In genomic region chr5:128074171-128074570, GRCh38 we compare ENCODE assay signal across 17 cellular contexts. TPM values are rescaled to one million over a fixed set of nuclear protein-coding genes. Genes with fewer than 3 reads are reported as not detected.
DNase-seq lines count a peak whose midpoint lies in the region; ATAC-seq, FAIRE-seq and TF ChIP-seq lines count a peak whose summit lies in the region.
"Had no signal": no experiment of that assay in that cellular context is flagged by ENCODE, and none has a peak within 500 bp of the region (broad histone marks: within the 10 kb centered on the region; RNA-seq: fewer than 3 reads in every experiment).

No MANE protein-coding gene starts in this region.

- ATAC-seq in HG03175 (IDR thresholded peaks at IDR 0.05; ENCODE audit: unreplicated experiment) (peak; percentile 42), GM12878 (peak; percentile 67), HG03442 (IDR thresholded peaks at IDR 0.05; ENCODE audit: unreplicated experiment) (no peak)
- ATAC-seq in stimulated activated effector memory CD8-positive, alpha-beta T cell treated with anti-CD3 and anti-CD28 coated beads, Interleukin-12 subunit alpha, Interleukin-12 subunit beta, amount 100 ng/mL, for 72 hours = no peak
- ATAC-seq: HCT116 had no signal

- intact Hi-C loops in GM12878 (cut with micrococcal nuclease; ENCODE audit: unreplicated experiment) = no loop called here

- peaks cover 15% of the 10 kb centered on the region for H3K4me1 Mint-ChIP-seq in stimulated activated effector memory CD8-positive, alpha-beta T cell treated with anti-CD3 and anti-CD28 coated beads, Interleukin-12 subunit alpha, Interleukin-12 subunit beta, amount 100 ng/mL, for 72 hours

- TF ChIP-seq CTCF in GM12878 (IDR thresholded peaks at IDR 0.05 in 2 of 3, conservative IDR thresholded peaks at IDR 0.05 in 1 of 3; ENCODE audit: control insufficient read depth in 2 of 3, extremely low read depth in 1 of 3, insufficient read depth in 1 of 3, low read depth in 3 of 3, low read length in 3 of 3) (no peak), brain microvascular endothelial cell (IDR thresholded peaks at IDR 0.05; ENCODE audit: low read depth, low read length, missing control alignments) (no peak), SK-N-SH (IDR thresholded peaks at IDR 0.05) (no peak)

- no peak for TF ChIP-seq POLR2A in GM12878 (IDR thresholded peaks at IDR 0.05; ENCODE audit: low read depth, low read length)

- H3K4me3 Mint-ChIP-seq in stimulated activated effector memory CD8-positive, alpha-beta T cell treated with anti-CD3 and anti-CD28 coated beads, Interleukin-12 subunit alpha, Interleukin-12 subunit beta, amount 100 ng/mL, for 72 hours = no peak overlapping the region
- H3K4me3 Mint-ChIP-seq: CD8-positive, alpha-beta memory T cell; IgD-negative memory B cell had no signal

- SMC1A ChIA-PET in GM12878 (lab: Charles Lee; ENCODE audit: uncharacterized antibody, unreplicated experiment) = no interaction called here

- RAD21 ChIA-PET in GM12878 (lab: Charles Lee; ENCODE audit: unreplicated experiment) = no interaction called here

- DNase-seq in GM12878 (ENCODE audit: low read depth, low spot score) (no peak), brain microvascular endothelial cell (no peak), SK-N-SH (no peak)
- DNase-seq in stimulated activated effector memory CD8-positive, alpha-beta T cell treated with anti-CD3 and anti-CD28 coated beads, Interleukin-12 subunit alpha, Interleukin-12 subunit beta, amount 100 ng/mL, for 72 hours (ENCODE audit: low spot score in 2 of 2) = no peak
- DNase-seq: BE2C; Caco-2; CD8-positive, alpha-beta memory T cell; DND-41; GDM1; GM23248 had no signal

- H3K9me3 Mint-ChIP-seq in stimulated activated effector memory CD8-positive, alpha-beta T cell treated with anti-CD3 and anti-CD28 coated beads, Interleukin-12 subunit alpha, Interleukin-12 subunit beta, amount 100 ng/mL, for 72 hours = no peaks in the 10 kb centered on the region
- H3K9me3 Mint-ChIP-seq: CD8-positive, alpha-beta memory T cell; IgD-negative memory B cell had no signal

- H2AFZ ChIP-seq in GM12878 (ENCODE audit: control insufficient read depth, low read depth, low read length) (no peak overlapping the region), SK-N-SH (ENCODE audit: low read depth) (no peak overlapping the region)
- H2AFZ ChIP-seq: GM23248 had no signal

- H3K9ac ChIP-seq in BLaER1 treated with 17β-estradiol and CSF1 and Interleukin-3, amounts not matched to agents 10 nM and 100 nM = no peak overlapping the region
- H3K9ac ChIP-seq in GM12878 (ENCODE audit: control insufficient read depth, insufficient read depth, low read length) = no peak overlapping the region
- H3K9ac ChIP-seq in SK-N-SH = no peak overlapping the region
- H3K9ac ChIP-seq: GM23248 had no signal

- TF ChIP-seq EP300 in GM12878 (IDR thresholded peaks at IDR 0.05; ENCODE audit: borderline replicate concordance in 1 of 2, control insufficient read depth in 1 of 2, low read depth in 2 of 2, low read length in 2 of 2) (no peak), SK-N-SH (IDR thresholded peaks at IDR 0.05; ENCODE audit: borderline replicate concordance in 1 of 2, low read depth in 1 of 2, low read length in 1 of 2) (no peak)

- peaks cover 9 to 30% (median 21%) of the 10 kb centered on the region in 11 experiments; a peak in 19 of 22 replicates for H3K36me3 ChIP-seq in BLaER1 treated with 17β-estradiol and CSF1 and Interleukin-3, amounts not matched to agents 10 nM and 100 nM
- H3K36me3 ChIP-seq in GM12878 (ENCODE audit: control insufficient read depth in 2 of 2, insufficient read depth in 2 of 2, low read length in 1 of 2) (peaks cover 0 to 4% of the 10 kb centered on the region in 2 experiments; a peak in 1 of 4 replicates), brain microvascular endothelial cell (replicated peaks) (no peaks in the 10 kb centered on the region), SK-N-SH (replicated peaks in 1 of 2; ENCODE audit: control insufficient read depth in 1 of 2, insufficient read depth in 2 of 2, low read length in 1 of 2) (peaks cover 0 to 27% of the 10 kb centered on the region in 2 experiments)
- H3K36me3 ChIP-seq: BE2C had no signal

- H3K4me3 ChIP-seq in BLaER1 treated with 17β-estradiol and CSF1 and Interleukin-3, amounts not matched to agents 10 nM and 100 nM = no peak overlapping the region
- H3K4me3 ChIP-seq in GM12878 (no peak overlapping the region), brain microvascular endothelial cell (ENCODE audit: low read depth, low read length) (no peak overlapping the region), SK-N-SH (ENCODE audit: low read depth in 2 of 2, low read length in 1 of 2) (no peak overlapping the region)
- H3K4me3 ChIP-seq: A549, GM23248 had no signal

- H3K27ac Mint-ChIP-seq in stimulated activated effector memory CD8-positive, alpha-beta T cell treated with anti-CD3 and anti-CD28 coated beads, Interleukin-12 subunit alpha, Interleukin-12 subunit beta, amount 100 ng/mL, for 72 hours = peak overlapping the region; percentile 9
- H3K27ac Mint-ChIP-seq: IgD-negative memory B cell had no signal

- H3K27me3 ChIP-seq in BLaER1 treated with 17β-estradiol and CSF1 and Interleukin-3, amounts not matched to agents 10 nM and 100 nM = no peaks in the 10 kb centered on the region
- H3K27me3 ChIP-seq in GM12878 (replicated peaks in 1 of 2; ENCODE audit: control insufficient read depth in 2 of 2, insufficient read depth in 2 of 2, low read length in 1 of 2) = no peaks in the 10 kb centered on the region
- H3K27me3 ChIP-seq in brain microvascular endothelial cell (replicated peaks) = no peaks in the 10 kb centered on the region
- no peaks in the 10 kb centered on the region for H3K27me3 ChIP-seq in SK-N-SH (ENCODE audit: insufficient read depth)
- H3K27me3 ChIP-seq: BE2C had no signal

- H3K9me2 ChIP-seq in SK-N-SH = no peaks in the 10 kb centered on the region

- peaks cover 8 to 25% (median 18%) of the 10 kb centered on the region in 10 experiments; a peak in 19 of 20 replicates for H3K4me1 ChIP-seq in BLaER1 treated with 17β-estradiol and CSF1 and Interleukin-3, amounts not matched to agents 10 nM and 100 nM
- H3K4me1 ChIP-seq in GM12878 (ENCODE audit: control insufficient read depth, insufficient read depth, low read length) (peaks cover 5% of the 10 kb centered on the region; the same call in 1 of the 2 replicates), SK-N-SH (ENCODE audit: control insufficient read depth in 1 of 2, insufficient read depth in 2 of 2, low read depth in 1 of 2, low read length in 1 of 2) (no peaks in the 10 kb centered on the region; a peak in 1 of 4 replicates)
- H3K4me1 ChIP-seq: BE2C, Caco-2 had no signal

- H3K27ac ChIP-seq in BLaER1 treated with 17β-estradiol and CSF1 and Interleukin-3, amounts not matched to agents 10 nM and 100 nM = peak overlapping the region in 3 of 11 experiments; percentile 2 to 21 (median 4); a peak in 3 of 22 replicates
- H3K27ac ChIP-seq in GM12878 (ENCODE audit: control insufficient read depth, insufficient read depth) = no peak overlapping the region
- no peak overlapping the region for H3K27ac ChIP-seq in brain microvascular endothelial cell
- no peak overlapping the region for H3K27ac ChIP-seq in SK-N-SH (ENCODE audit: low read depth in 2 of 2, low read length in 1 of 2)
- H3K27ac ChIP-seq: A549, GM23248 had no signal

- peaks cover 0 to 3% (median 0%) of the 10 kb centered on the region in 11 experiments; a peak in 3 of 22 replicates for H4K20me1 ChIP-seq in BLaER1 treated with 17β-estradiol and CSF1 and Interleukin-3, amounts not matched to agents 10 nM and 100 nM
- H4K20me1 ChIP-seq in GM12878 (ENCODE audit: control insufficient read depth, insufficient read depth) (no peaks in the 10 kb centered on the region), SK-N-SH (ENCODE audit: insufficient read depth) (no peaks in the 10 kb centered on the region)

- CTCF ChIA-PET in GM12878 (lab: Yijun Ruan, JAX) = no interaction called here
- CTCF ChIA-PET in SK-N-SH (lab: Yijun Ruan, JAX) = no interaction called here

- in situ Hi-C loops in GM12878 (cut with MboI) (no loop called here), brain microvascular endothelial cell (cut with HindIII; ENCODE audit: low pct_ligation_motif_present, low sequenced_read_pairs) (no loop called here)

- H3K79me2 ChIP-seq in GM12878 (ENCODE audit: control insufficient read depth, insufficient read depth, low read length) (peaks cover 39% of the 10 kb centered on the region), SK-N-SH (ENCODE audit: insufficient read depth) (peaks cover 32% of the 10 kb centered on the region)

- H3F3A ChIP-seq in SK-N-SH (replicated peaks; ENCODE audit: insufficient read depth) = no peaks in the 10 kb centered on the region

- H3K36me3 Mint-ChIP-seq in stimulated activated effector memory CD8-positive, alpha-beta T cell treated with anti-CD3 and anti-CD28 coated beads, Interleukin-12 subunit alpha, Interleukin-12 subunit beta, amount 100 ng/mL, for 72 hours = no peaks in the 10 kb centered on the region

- FAIRE-seq in GM12878 (lab: Jason Lieb, UNC) = no peak
- FAIRE-seq: A549, H54 had no signal

- BruUV-seq in GM12878 (replicated peaks; lab: Mats Ljungman, UMichigan) = no TSS peak

- peak overlapping the region in 8 of 11 experiments; percentile 14 to 47 (median 32); a peak in 14 of 22 replicates for H3K4me2 ChIP-seq in BLaER1 treated with 17β-estradiol and CSF1 and Interleukin-3, amounts not matched to agents 10 nM and 100 nM
- no peak overlapping the region for H3K4me2 ChIP-seq in GM12878 (ENCODE audit: control insufficient read depth, insufficient read depth)
- H3K4me2 ChIP-seq in SK-N-SH = no peak overlapping the region
- H3K4me2 ChIP-seq: A549 had no signal

- TF ChIP-seq RAD21 in GM12878 (IDR thresholded peaks at IDR 0.05; ENCODE audit: insufficient read depth, low read depth, low read length) (no peak), SK-N-SH (IDR thresholded peaks at IDR 0.05; ENCODE audit: low read length) (no peak)

- POLR2A ChIA-PET in GM12878 (lab: Charles Lee) = interaction anchor here (0.7 to 1.3 kb wide), 2 partner anchors 10 to 1097 kb away, joined by 3 read pairs; partner anchors contain the start of gene SLC12A2
- POLR2A ChIA-PET in SK-N-SH (lab: Yijun Ruan, JAX) = no interaction called here

- peaks cover 0 to 15% (median 5%) of the 10 kb centered on the region in 11 experiments; a peak in 12 of 22 replicates for H3K9me3 ChIP-seq in BLaER1 treated with 17β-estradiol and CSF1 and Interleukin-3, amounts not matched to agents 10 nM and 100 nM (replicated peaks in 1 of 11)
- H3K9me3 ChIP-seq in GM12878 (replicated peaks; ENCODE audit: control insufficient read depth, insufficient read depth, low read length) (peaks cover 2% of the 10 kb centered on the region; the same call in 2 of the 3 replicates), SK-N-SH (no peaks in the 10 kb centered on the region)
- H3K9me3 ChIP-seq: A549, BE2C, Caco-2 had no signal

RNA-seq across cellular contexts. Expression of gene SLC12A2, which starts 9.4 kb away (rescaled TPM):
- total RNA-seq in GM12878 (2013; cell fraction: nucleolus; rRNA removed) = 83.4 and 101 TPM in 2 replicates
- total RNA-seq in GM12878 (2014; rRNA removed) = 19.4 and 22.9 TPM in 2 replicates
- 19.8 and 20.7 TPM in 2 replicates for total RNA-seq in GM12878 (2014; rRNA removed; fragmentation: Illumina TruSeq; extraction: Trizol)
- total RNA-seq in GM12878 (2021) = 20.5 and 21.8 TPM in 2 replicates
- 3.4 TPM for polyA plus RNA-seq in GM12878 (2011; ENCODE audit: low read depth)
- 20.3 and 29.9 TPM in 2 replicates for polyA plus RNA-seq in GM12878 (2011; rRNA removed)
- 7.7 and 8.4 TPM in 2 replicates for polyA plus RNA-seq in GM12878 (2011; cell fraction: cytosol; rRNA removed)
- 16.9 and 21.5 TPM in 2 replicates for polyA plus RNA-seq in GM12878 (2011; cell fraction: nucleus; rRNA removed)
- 5.8 and 6.7 TPM in 2 replicates for polyA plus RNA-seq in GM12878 (2012)
- 11.7 and 14.1 TPM in 2 replicates for polyA plus RNA-seq in GM12878 (2014; fragmentation: Illumina TruSeq; extraction: Trizol)
- polyA plus RNA-seq in GM12878 (2014; fragmentation: Nextera tagmentation; extraction: Ambion mirVana) = 1 to 10 TPM; 6.3 to 6.9 TPM
- polyA plus RNA-seq in GM12878 (2014; rRNA removed) = 7.7 and 9.2 TPM in 2 replicates
- polyA plus RNA-seq in GM12878 (2016; fragmentation: Nextera tagmentation; extraction: Ambion mirVana) = 1 to 10 TPM; 5.1 to 9.3 TPM
- polyA minus RNA-seq in GM12878 (2011; rRNA and poly(A)+ RNA removed) = 50.9 and 79.1 TPM in 2 replicates
- polyA minus RNA-seq in GM12878 (2011; cell fraction: cytosol; rRNA and poly(A)+ RNA removed) = 19.6 and 21.0 TPM in 2 replicates
- polyA minus RNA-seq in GM12878 (2011; cell fraction: nucleus; rRNA and poly(A)+ RNA removed) = 30.3 and 51.2 TPM in 2 replicates
- polyA plus RNA-seq in SK-N-SH (2012; rRNA removed) = 5.6 and 6.4 TPM in 2 replicates
- 6.4 and 6.6 TPM in 2 replicates for polyA plus RNA-seq in SK-N-SH (2012; cell fraction: cytosol; rRNA removed)
- polyA plus RNA-seq in SK-N-SH (2012; cell fraction: nucleus; rRNA removed) = 3.4 and 5.4 TPM in 2 replicates

Comparison
In these comparisons a context has a peak if more than half of its experiments do, and no peak if none do; other contexts are left out.
1. H3K4me2 ChIP-seq: peak in BLaER1 treated with 17β-estradiol and CSF1 and Interleukin-3, amounts not matched to agents 10 nM and 100 nM (8 of 11); none in GM12878 (single experiment) and SK-N-SH (single experiment).
2. ATAC-seq: peak in HG03175 (single experiment) and GM12878 (single experiment); none in stimulated activated effector memory CD8-positive, alpha-beta T cell treated with anti-CD3 and anti-CD28 coated beads, Interleukin-12 subunit alpha, Interleukin-12 subunit beta, amount 100 ng/mL, for 72 hours (single experiment) and HG03442 (single experiment).